ENCODE assay signal across 3 cellular contexts in the genomic region with DNA sequence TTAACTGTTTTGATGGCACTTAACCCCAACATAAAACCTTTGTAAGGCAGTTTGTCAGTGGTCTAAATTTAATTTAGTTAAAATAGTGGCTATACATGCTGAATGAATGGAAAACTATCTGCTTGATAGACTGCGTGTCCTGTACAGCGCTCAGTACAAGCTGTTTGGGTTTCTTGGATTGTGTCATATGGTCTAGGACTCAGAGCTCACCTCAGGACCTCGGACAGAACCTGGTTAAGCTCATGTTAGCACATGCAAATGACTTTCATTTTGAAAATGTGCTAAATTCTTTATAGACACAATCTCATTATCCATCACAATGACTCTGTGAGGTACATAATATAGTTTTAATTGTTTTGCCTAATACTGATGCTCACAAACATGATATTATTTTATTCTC.
TF ChIP-seq lines count a peak whose summit lies in the region.

No MANE protein-coding gene starts in this region.

TF ChIP-seq in IMR-90, 13 proteins besides CTCF, POLR2A, EP300 and RAD21:
- TF ChIP-seq MXI1 (IDR thresholded peaks at IDR 0.05; ENCODE audit: borderline replicate concordance, low read depth, low read length), result no peak
- TF ChIP-seq CHD1 (IDR thresholded peaks at IDR 0.05; ENCODE audit: low read depth, low read length), result no peak
- TF ChIP-seq SMC3 (IDR thresholded peaks at IDR 0.05; ENCODE audit: low read depth, low read length), result no peak

TF ChIP-seq in K562, 482 proteins besides CTCF, POLR2A, EP300 and RAD21:
- peak; percentile 92 for TF ChIP-seq EHMT2 (IDR thresholded peaks at IDR 0.05)
- TF ChIP-seq, protein P1, sequence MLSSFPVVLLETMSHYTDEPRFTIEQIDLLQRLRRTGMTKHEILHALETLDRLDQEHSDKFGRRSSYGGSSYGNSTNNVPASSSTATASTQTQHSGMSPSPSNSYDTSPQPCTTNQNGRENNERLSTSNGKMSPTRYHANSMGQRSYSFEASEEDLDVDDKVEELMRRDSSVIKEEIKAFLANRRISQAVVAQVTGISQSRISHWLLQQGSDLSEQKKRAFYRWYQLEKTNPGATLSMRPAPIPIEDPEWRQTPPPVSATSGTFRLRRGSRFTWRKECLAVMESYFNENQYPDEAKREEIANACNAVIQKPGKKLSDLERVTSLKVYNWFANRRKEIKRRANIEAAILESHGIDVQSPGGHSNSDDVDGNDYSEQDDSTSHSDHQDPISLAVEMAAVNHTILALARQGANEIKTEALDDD (IDR thresholded peaks at IDR 0.05), result peak; percentile 42; the same call in 1 of the 2 replicates
- TF ChIP-seq, protein P2, sequence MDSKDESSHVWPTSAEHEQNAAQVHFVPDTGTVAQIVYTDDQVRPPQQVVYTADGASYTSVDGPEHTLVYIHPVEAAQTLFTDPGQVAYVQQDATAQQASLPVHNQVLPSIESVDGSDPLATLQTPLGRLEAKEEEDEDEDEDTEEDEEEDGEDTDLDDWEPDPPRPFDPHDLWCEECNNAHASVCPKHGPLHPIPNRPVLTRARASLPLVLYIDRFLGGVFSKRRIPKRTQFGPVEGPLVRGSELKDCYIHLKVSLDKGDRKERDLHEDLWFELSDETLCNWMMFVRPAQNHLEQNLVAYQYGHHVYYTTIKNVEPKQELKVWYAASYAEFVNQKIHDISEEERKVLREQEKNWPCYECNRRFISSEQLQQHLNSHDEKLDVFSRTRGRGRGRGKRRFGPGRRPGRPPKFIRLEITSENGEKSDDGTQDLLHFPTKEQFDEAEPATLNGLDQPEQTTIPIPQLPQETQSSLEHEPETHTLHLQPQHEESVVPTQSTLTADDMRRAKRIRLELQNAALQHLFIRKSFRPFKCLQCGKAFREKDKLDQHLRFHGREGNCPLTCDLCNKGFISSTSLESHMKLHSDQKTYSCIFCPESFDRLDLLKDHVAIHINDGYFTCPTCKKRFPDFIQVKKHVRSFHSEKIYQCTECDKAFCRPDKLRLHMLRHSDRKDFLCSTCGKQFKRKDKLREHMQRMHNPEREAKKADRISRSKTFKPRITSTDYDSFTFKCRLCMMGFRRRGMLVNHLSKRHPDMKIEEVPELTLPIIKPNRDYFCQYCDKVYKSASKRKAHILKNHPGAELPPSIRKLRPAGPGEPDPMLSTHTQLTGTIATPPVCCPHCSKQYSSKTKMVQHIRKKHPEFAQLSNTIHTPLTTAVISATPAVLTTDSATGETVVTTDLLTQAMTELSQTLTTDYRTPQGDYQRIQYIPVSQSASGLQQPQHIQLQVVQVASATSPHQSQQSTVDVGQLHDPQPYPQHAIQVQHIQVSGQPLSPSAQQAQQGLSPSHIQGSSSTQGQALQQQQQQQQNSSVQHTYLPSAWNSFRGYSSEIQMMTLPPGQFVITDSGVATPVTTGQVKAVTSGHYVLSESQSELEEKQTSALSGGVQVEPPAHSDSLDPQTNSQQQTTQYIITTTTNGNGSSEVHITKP (IDR thresholded peaks at IDR 0.05; ENCODE audit: partially characterized antibody), result no peak
- peak; percentile 79 for TF ChIP-seq MIER1 (IDR thresholded peaks at IDR 0.05; ENCODE audit: low read depth)
- TF ChIP-seq, protein P3, sequence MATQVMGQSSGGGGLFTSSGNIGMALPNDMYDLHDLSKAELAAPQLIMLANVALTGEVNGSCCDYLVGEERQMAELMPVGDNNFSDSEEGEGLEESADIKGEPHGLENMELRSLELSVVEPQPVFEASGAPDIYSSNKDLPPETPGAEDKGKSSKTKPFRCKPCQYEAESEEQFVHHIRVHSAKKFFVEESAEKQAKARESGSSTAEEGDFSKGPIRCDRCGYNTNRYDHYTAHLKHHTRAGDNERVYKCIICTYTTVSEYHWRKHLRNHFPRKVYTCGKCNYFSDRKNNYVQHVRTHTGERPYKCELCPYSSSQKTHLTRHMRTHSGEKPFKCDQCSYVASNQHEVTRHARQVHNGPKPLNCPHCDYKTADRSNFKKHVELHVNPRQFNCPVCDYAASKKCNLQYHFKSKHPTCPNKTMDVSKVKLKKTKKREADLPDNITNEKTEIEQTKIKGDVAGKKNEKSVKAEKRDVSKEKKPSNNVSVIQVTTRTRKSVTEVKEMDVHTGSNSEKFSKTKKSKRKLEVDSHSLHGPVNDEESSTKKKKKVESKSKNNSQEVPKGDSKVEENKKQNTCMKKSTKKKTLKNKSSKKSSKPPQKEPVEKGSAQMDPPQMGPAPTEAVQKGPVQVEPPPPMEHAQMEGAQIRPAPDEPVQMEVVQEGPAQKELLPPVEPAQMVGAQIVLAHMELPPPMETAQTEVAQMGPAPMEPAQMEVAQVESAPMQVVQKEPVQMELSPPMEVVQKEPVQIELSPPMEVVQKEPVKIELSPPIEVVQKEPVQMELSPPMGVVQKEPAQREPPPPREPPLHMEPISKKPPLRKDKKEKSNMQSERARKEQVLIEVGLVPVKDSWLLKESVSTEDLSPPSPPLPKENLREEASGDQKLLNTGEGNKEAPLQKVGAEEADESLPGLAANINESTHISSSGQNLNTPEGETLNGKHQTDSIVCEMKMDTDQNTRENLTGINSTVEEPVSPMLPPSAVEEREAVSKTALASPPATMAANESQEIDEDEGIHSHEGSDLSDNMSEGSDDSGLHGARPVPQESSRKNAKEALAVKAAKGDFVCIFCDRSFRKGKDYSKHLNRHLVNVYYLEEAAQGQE (CRISPR knock-in tag; IDR thresholded peaks at IDR 0.05; ENCODE audit: low read depth), result peak; percentile 74; the same call in 1 of the 2 replicates

TF ChIP-seq in liver, 16 proteins besides CTCF, POLR2A, EP300 and RAD21:
- TF ChIP-seq, protein P3 (IDR thresholded peaks at IDR 0.05), result peak; percentile 39
- TF ChIP-seq NR2F2 (IDR thresholded peaks at IDR 0.05), result no peak
